In genomic region chr1:85576642-85577420, GRCh38 we compare ENCODE assay signal across 1 cellular context.
TF ChIP-seq lines count a peak whose summit lies in the region.

No MANE protein-coding gene starts in this region.

TF ChIP-seq in HEK293, 187 proteins besides CTCF, POLR2A, EP300 and RAD21 (continued from another document and continues in another):
- no peak for TF ChIP-seq ZNF26 (tag by site-specific recombination; IDR thresholded peaks at IDR 0.05)
- no peak for TF ChIP-seq ZNF610 (tag by site-specific recombination; IDR thresholded peaks at IDR 0.05; ENCODE audit: borderline replicate concordance)
- no peak for TF ChIP-seq ZNF513 (tag by site-specific recombination; IDR thresholded peaks at IDR 0.05)
- TF ChIP-seq ZNF600 (tag by site-specific recombination; IDR thresholded peaks at IDR 0.05) = no peak; the same call in 1 of the 2 replicates
- no peak for TF ChIP-seq ZNF146 (tag by site-specific recombination; IDR thresholded peaks at IDR 0.05)
- no peak for TF ChIP-seq ZNF169 (tag by site-specific recombination; IDR thresholded peaks at IDR 0.05)
- TF ChIP-seq MZF1 (tag by site-specific recombination; IDR thresholded peaks at IDR 0.05; ENCODE audit: borderline replicate concordance) = no peak
- no peak for TF ChIP-seq ZNF830 (tag by site-specific recombination; IDR thresholded peaks at IDR 0.05; ENCODE audit: low read depth)
- TF ChIP-seq ZNF585B (tag by site-specific recombination; IDR thresholded peaks at IDR 0.05) = peak; percentile 11; the same call in 1 of the 2 replicates
- TF ChIP-seq ZNF404 (tag by site-specific recombination; IDR thresholded peaks at IDR 0.05) = no peak
- TF ChIP-seq SALL2 (tag by site-specific recombination; IDR thresholded peaks at IDR 0.05; ENCODE audit: borderline replicate concordance) = no peak
- no peak for TF ChIP-seq ZNF214 (tag by site-specific recombination; IDR thresholded peaks at IDR 0.05; ENCODE audit: borderline replicate concordance)
- TF ChIP-seq SP3 (tag by site-specific recombination; IDR thresholded peaks at IDR 0.05) = no peak; the same call in none of the 2 replicates
- TF ChIP-seq KLF9 (tag by site-specific recombination; IDR thresholded peaks at IDR 0.05; ENCODE audit: low read depth) = peak; percentile 69; the same call in 1 of the 2 replicates
- no peak; the same call in 1 of the 2 replicates for TF ChIP-seq ZNF394 (tag by site-specific recombination; IDR thresholded peaks at IDR 0.05; ENCODE audit: borderline replicate concordance)
- TF ChIP-seq ZNF157 (tag by site-specific recombination; IDR thresholded peaks at IDR 0.05) = no peak
- peak; percentile 65; the same call in 1 of the 2 replicates for TF ChIP-seq INSM2 (tag by site-specific recombination; IDR thresholded peaks at IDR 0.05)
- TF ChIP-seq PRDM2 (tag by site-specific recombination; IDR thresholded peaks at IDR 0.05; ENCODE audit: borderline replicate concordance) = peak; percentile 76; the same call in 1 of the 2 replicates
- TF ChIP-seq ZBTB11 (tag by site-specific recombination; conservative IDR thresholded peaks at IDR 0.05; ENCODE audit: low read depth) = no peak; the same call in 1 of the 2 replicates
- TF ChIP-seq MYNN (tag by site-specific recombination; IDR thresholded peaks at IDR 0.05; ENCODE audit: borderline replicate concordance) = 0 out of 2 replicates have a peak, but pooled peaks have one; percentile 38
- TF ChIP-seq ZNF174 (tag by site-specific recombination; IDR thresholded peaks at IDR 0.05) = no peak
- peak; percentile 67 for TF ChIP-seq ZXDB (tag by site-specific recombination; IDR thresholded peaks at IDR 0.05)
- no peak for TF ChIP-seq ZNF132 (tag by site-specific recombination; IDR thresholded peaks at IDR 0.05; ENCODE audit: borderline replicate concordance)
- no peak for TF ChIP-seq ZNF624 (tag by site-specific recombination; IDR thresholded peaks at IDR 0.05)
- TF ChIP-seq ZNF677 (tag by site-specific recombination; IDR thresholded peaks at IDR 0.05) = no peak
- TF ChIP-seq ZNF37A (tag by site-specific recombination; IDR thresholded peaks at IDR 0.05) = no peak
- no peak for TF ChIP-seq ZNF311 (tag by site-specific recombination; IDR thresholded peaks at IDR 0.05; ENCODE audit: borderline replicate concordance)
- TF ChIP-seq IKZF3 (tag by site-specific recombination; IDR thresholded peaks at IDR 0.05) = no peak
- 0 out of 2 replicates have a peak, but pooled peaks have one; percentile 20 for TF ChIP-seq ZNF133 (tag by site-specific recombination; IDR thresholded peaks at IDR 0.05)
- TF ChIP-seq ZNF112 (tag by site-specific recombination; IDR thresholded peaks at IDR 0.05) = no peak
- no peak for TF ChIP-seq ZNF155 (tag by site-specific recombination; IDR thresholded peaks at IDR 0.05)
- no peak for TF ChIP-seq ZNF747 (tag by site-specific recombination; IDR thresholded peaks at IDR 0.05)
- no peak for TF ChIP-seq ZNF629 (tag by site-specific recombination; IDR thresholded peaks at IDR 0.05)
- no peak for TF ChIP-seq ZNF701 (tag by site-specific recombination; IDR thresholded peaks at IDR 0.05)
- no peak for TF ChIP-seq ZNF266 (tag by site-specific recombination; IDR thresholded peaks at IDR 0.05; ENCODE audit: low read depth)
- TF ChIP-seq KLF17 (tag by site-specific recombination; IDR thresholded peaks at IDR 0.05) = peak; percentile 95
- no peak for TF ChIP-seq ZNF302 (tag by site-specific recombination; IDR thresholded peaks at IDR 0.05; ENCODE audit: low read depth)
- TF ChIP-seq ZNF280D (tag by site-specific recombination; IDR thresholded peaks at IDR 0.05) = peak; percentile 35; the same call in 1 of the 2 replicates
- TF ChIP-seq ZSCAN18 (tag by site-specific recombination; IDR thresholded peaks at IDR 0.05) = no peak
